Comparison of ENCODE assay signal across 1 cellular context in genomic region chr22:19578180-19579004, GRCh38.
TF ChIP-seq lines count a peak whose summit lies in the region.

No MANE protein-coding gene starts in this region.

TF ChIP-seq in GM23338, 12 proteins besides CTCF, POLR2A, EP300 and RAD21 (continued from another document):
- no peak for TF ChIP-seq ETS1 (IDR thresholded peaks at IDR 0.05)
- TF ChIP-seq ZNF331 (CRISPR knock-in tag; IDR thresholded peaks at IDR 0.05; ENCODE audit: low read depth) = no peak
- TF ChIP-seq JUNB (IDR thresholded peaks at IDR 0.05; ENCODE audit: unreplicated experiment) = no peak
- no peak for TF ChIP-seq ZNF114 (CRISPR knock-in tag; IDR thresholded peaks at IDR 0.05)
TF ChIP-seq in GM23338: peak in this region for 0.
